ENCODE assay signal across 23 cellular contexts in the genomic region with DNA sequence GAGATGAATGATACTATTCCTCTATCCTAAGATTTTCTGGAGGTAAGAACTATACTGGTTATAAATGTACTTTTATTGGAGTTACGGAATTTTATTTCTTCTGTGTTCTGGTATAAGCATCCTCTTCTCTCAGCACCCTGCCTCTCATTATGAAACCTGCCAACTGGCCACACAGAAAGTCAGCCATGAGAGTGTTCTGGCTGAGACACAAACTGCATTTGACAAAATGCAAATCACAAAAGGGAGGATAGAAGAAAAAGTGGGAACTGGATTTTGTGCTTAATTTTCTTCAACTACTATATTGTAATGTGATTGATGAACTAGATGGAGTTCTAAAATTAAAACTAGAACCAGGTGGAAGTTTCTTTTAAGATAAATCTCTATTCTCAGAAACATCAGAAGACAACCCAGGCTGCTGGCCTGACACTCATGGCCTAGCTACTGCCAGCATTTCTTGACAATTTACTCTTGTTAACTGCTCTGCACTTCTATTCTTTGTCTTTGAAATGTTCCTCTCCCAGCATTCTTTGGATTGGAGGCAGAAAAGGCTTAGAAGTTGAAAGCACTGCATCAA.
"Had no signal": no experiment of that assay in that cellular context is flagged by ENCODE, and none has a peak within 500 bp of the region (broad histone marks: within the 10 kb centered on the region; RNA-seq: fewer than 3 reads in every experiment).

No MANE protein-coding gene starts in this region.

- H3K4me1 ChIP-seq: prostate gland, suprapubic skin had no signal

- H3K36me3 ChIP-seq: heart right ventricle, left ventricle myocardium inferior, ovary, prostate gland, suprapubic skin, tibial nerve had no signal

- H3K27ac ChIP-seq: heart right ventricle, left ventricle myocardium inferior, ovary, prostate gland, skin epidermis, suprapubic skin, tibial nerve had no signal

- DNase-seq: activated CD4-positive, alpha-beta T cell treated with anti-CD3 and anti-CD28 coated beads for 36 hours; activated CD4-positive, CD25-positive, alpha-beta regulatory T cell; activated CD8-positive, alpha-beta memory T cell treated with anti-CD3 and anti-CD28 coated beads, Interleukin-2, amount 10 ng/mL, durations not matched to agents 7 days and 5 days; activated CD8-positive, alpha-beta T cell treated with anti-CD3 and anti-CD28 coated beads, Interleukin-2, amount 10 ng/mL, durations not matched to agents 7 days and 5 days; activated naive CD8-positive, alpha-beta T cell treated with anti-CD3 and anti-CD28 coated beads, Interleukin-2, amount 50 U/mL, for 24 hours; activated T-cell treated with anti-CD3 and anti-CD28 coated beads, Interleukin-2, amount 50 U/mL, for 48 hours; cortex of kidney; foreskin fibroblast; heart right ventricle; left ventricle myocardium inferior; nephron progenitor cell; ovary; retina; stimulated activated CD4-positive, alpha-beta T cell treated with anti-CD3 and anti-CD28 coated beads, Interleukin-4, amount 100 ng/mL, for 4 hours; stimulated activated CD8-positive, alpha-beta memory T cell treated with anti-CD3 and anti-CD28 coated beads, Interleukin-4, amount 100 ng/mL, for 48 hours; stimulated activated naive CD8-positive, alpha-beta T cell treated with anti-CD3 and anti-CD28 coated beads, Interleukin-15, amount 100 ng/mL, for 72 hours had no signal

- H3K9me3 ChIP-seq: heart right ventricle, left ventricle myocardium inferior, ovary, prostate gland, suprapubic skin, tibial nerve had no signal

- ATAC-seq: activated CD4-positive, alpha-beta T cell treated with anti-CD3 and anti-CD28 coated beads for 36 hours; activated CD8-positive, alpha-beta memory T cell treated with anti-CD3 and anti-CD28 coated beads, Interleukin-2, amount 10 ng/mL, durations not matched to agents 7 days and 5 days; activated CD8-positive, alpha-beta T cell treated with anti-CD3 and anti-CD28 coated beads, Interleukin-2, amount 10 ng/mL, durations not matched to agents 7 days and 5 days; activated naive CD8-positive, alpha-beta T cell treated with anti-CD3 and anti-CD28 coated beads, Interleukin-2, amount 50 U/mL, for 24 hours; heart right ventricle; sciatic nerve; stimulated activated memory B cell treated with anti-CD40 and anti-IgM and Interleukin-4, amounts not matched to agents 10 μg/mL and 1 μg/mL and 100 μg/mL, for 72 hours; stimulated activated naive CD8-positive, alpha-beta T cell treated with anti-CD3 and anti-CD28 coated beads, Interleukin-15, amount 100 ng/mL, for 72 hours had no signal

- H3K4me3 ChIP-seq: heart right ventricle, left ventricle myocardium inferior, lung, ovary, prostate gland, skin epidermis, suprapubic skin, tibial nerve had no signal

- H3K27me3 ChIP-seq: heart right ventricle, ovary, suprapubic skin, tibial nerve had no signal
